ENCODE assay signal across 18 cellular contexts in the genomic region with DNA sequence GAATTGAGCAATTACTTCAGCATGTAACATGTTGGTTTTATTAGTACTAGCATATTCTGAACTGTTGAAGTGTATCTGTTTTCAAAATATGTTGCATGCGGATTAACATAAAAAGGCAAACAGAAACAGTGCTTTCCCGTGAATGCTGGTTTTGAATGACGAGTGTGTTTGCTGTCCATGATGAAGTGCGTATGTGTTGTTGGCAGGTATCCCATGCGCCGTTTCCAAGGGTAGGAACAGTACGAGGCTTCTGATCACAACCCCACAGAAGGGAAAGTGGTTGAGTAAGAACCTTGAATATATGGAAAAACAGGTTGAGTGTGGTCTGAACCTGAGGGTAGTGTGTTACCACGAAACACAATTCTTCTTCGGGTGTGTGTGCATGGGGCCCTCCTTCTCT.
"Had no signal": no experiment of that assay in that cellular context is flagged by ENCODE, and none has a peak within 500 bp of the region (broad histone marks: within the 10 kb centered on the region; RNA-seq: fewer than 3 reads in every experiment).

No MANE protein-coding gene starts in this region.

- DNase-seq: activated CD4-positive, alpha-beta memory T cell treated with anti-CD3 and anti-CD28 coated beads for 36 hours; activated gamma-delta T cell; activated T-cell treated with anti-CD3 and anti-CD28 coated beads, Interleukin-2, amount 50 U/mL, for 48 hours; amygdala; endodermal cell; left ventricle myocardium superior; nephron progenitor cell; psoas muscle; stimulated activated CD4-positive, alpha-beta T cell treated with anti-CD3 and anti-CD28 coated beads, Interleukin-2, amount 100 ng/mL, for 24 hours; stimulated activated naive CD4-positive, alpha-beta T cell treated with Interleukin-2 at 50 U/mL for 16 hours had no signal

- H3K4me3 ChIP-seq: gastroesophageal sphincter, psoas muscle, suprapubic skin had no signal

- H3K27ac ChIP-seq: gastroesophageal sphincter, psoas muscle, suprapubic skin had no signal

- H3K9me3 ChIP-seq: gastroesophageal sphincter, psoas muscle, suprapubic skin had no signal

- H3K27ac Mint-ChIP-seq: activated CD4-positive, alpha-beta memory T cell treated with anti-CD3 and anti-CD28 coated beads for 36 hours; activated naive CD8-positive, alpha-beta T cell; brain; dendritic cell treated with granulocyte-macrophage colony-stimulating factor and Interleukin-4, amounts not matched to agents 40 ng/mL and 50 ng/mL, for 4 days; endodermal cell; nephron progenitor cell; type B pancreatic cell had no signal

- H3K36me3 ChIP-seq: gastroesophageal sphincter, suprapubic skin had no signal

- H3K27me3 ChIP-seq: gastroesophageal sphincter, suprapubic skin had no signal

- H3K4me1 Mint-ChIP-seq: nephron progenitor cell had no signal

- H3K9me3 Mint-ChIP-seq: activated CD4-positive, alpha-beta memory T cell treated with anti-CD3 and anti-CD28 coated beads for 36 hours; brain; dendritic cell treated with granulocyte-macrophage colony-stimulating factor and Interleukin-4, amounts not matched to agents 40 ng/mL and 50 ng/mL, for 4 days; endodermal cell; nephron progenitor cell; type B pancreatic cell had no signal

- H3K4me3 Mint-ChIP-seq: activated CD4-positive, alpha-beta memory T cell treated with anti-CD3 and anti-CD28 coated beads for 36 hours; activated naive CD8-positive, alpha-beta T cell; dendritic cell treated with granulocyte-macrophage colony-stimulating factor and Interleukin-4, amounts not matched to agents 40 ng/mL and 50 ng/mL, for 4 days; endodermal cell; nephron progenitor cell; type B pancreatic cell had no signal

- ATAC-seq: activated CD4-positive, CD25-positive, alpha-beta regulatory T cell treated with anti-CD3 and anti-CD28 coated beads, Interleukin-2, amount 50 U/mL, for 24 hours; gastroesophageal sphincter; left ventricle myocardium superior; psoas muscle; sciatic nerve had no signal

- H3K4me1 ChIP-seq: psoas muscle had no signal

- H3K36me3 Mint-ChIP-seq: activated CD4-positive, alpha-beta memory T cell treated with anti-CD3 and anti-CD28 coated beads for 36 hours; activated naive CD8-positive, alpha-beta T cell; brain; type B pancreatic cell had no signal

- H3K27me3 Mint-ChIP-seq: brain; dendritic cell treated with granulocyte-macrophage colony-stimulating factor and Interleukin-4, amounts not matched to agents 40 ng/mL and 50 ng/mL, for 4 days; type B pancreatic cell had no signal
